Comparison of ENCODE assay signal across 8 cellular contexts in genomic region chr15:33234019-33234418, GRCh38. TPM values are rescaled to one million over a fixed set of nuclear protein-coding genes. Genes with fewer than 3 reads are reported as not detected.
DNase-seq lines count a peak whose midpoint lies in the region; ATAC-seq and TF ChIP-seq lines count a peak whose summit lies in the region.

No MANE protein-coding gene starts in this region.

- intact Hi-C loops in A673 (cut with micrococcal nuclease; ENCODE audit: unreplicated experiment) (loop anchor here (1.0 to 5.0 kb wide), 2 partner anchors 147 to 466 kb away; no protein-coding TSS in a partner anchor), stomach (cut with DNase I; ENCODE audit: low total_unique reads) (loop anchor here (10.0 kb wide), 1 partner anchor 471 kb away; no protein-coding TSS in a partner anchor)
- intact Hi-C loops in CD8-positive, alpha-beta T cell (cut with DNase I, micrococcal nuclease), result loop anchor here in 1 of 2 experiments (2.0 kb wide), 1 partner anchor 467 kb away; no protein-coding TSS in a partner anchor

- WGBS in stomach, 5 donors, result 29 to 51% (median 36%) methylated on average over 4 of the region's 4 CpGs

- no peaks in the 10 kb centered on the region for H3K9me3 Mint-ChIP-seq in CD8-positive, alpha-beta T cell

- TF ChIP-seq CTCF in A673 (conservative IDR thresholded peaks at IDR 0.05; ENCODE audit: low read depth, low read length), result peak; percentile 58
- peak; percentile 30; the same call in 1 of the 2 replicates for TF ChIP-seq CTCF in GM12874 (IDR thresholded peaks at IDR 0.05; ENCODE audit: insufficient read depth, low read depth, low read length)
- TF ChIP-seq CTCF in Peyer's patch (IDR thresholded peaks at IDR 0.05), result peak in 4 of 6 experiments; percentile 8 to 43 (median 40)
- peak; percentile 61 for TF ChIP-seq CTCF in fibroblast of mammary gland (conservative IDR thresholded peaks at IDR 0.05; ENCODE audit: control insufficient read depth, insufficient read depth, low read depth, low read length)
- TF ChIP-seq CTCF in stomach (IDR thresholded peaks at IDR 0.05), result peak in 4 of 7 experiments; percentile 12 to 29 (median 16)
- no peak for TF ChIP-seq CTCF in CD8-positive, alpha-beta T cell (IDR thresholded peaks at IDR 0.05)

- DNase-seq in A673 (ENCODE audit: low spot score), result peak; percentile 34
- no peak for DNase-seq in Peyer's patch
- peak; percentile 60 for DNase-seq in fibroblast of mammary gland (ENCODE audit: low read depth)
- no peak for DNase-seq in stomach
- DNase-seq in CD8-positive, alpha-beta T cell, result no peak

- H3K27me3 Mint-ChIP-seq in CD8-positive, alpha-beta T cell (ENCODE audit: low read depth), result peaks cover 3% of the 10 kb centered on the region

- TF ChIP-seq POLR2A in Peyer's patch (IDR thresholded peaks at IDR 0.05) (no peak), stomach (IDR thresholded peaks at IDR 0.05) (no peak)

- H3K27ac ChIP-seq in A673 (ENCODE audit: low read depth, low read length, poor library complexity, severe bottlenecking) (no peak overlapping the region), Peyer's patch (no peak overlapping the region), stomach (no peak overlapping the region)
- H3K27ac ChIP-seq in CD8-positive, alpha-beta T cell (ENCODE audit: low read depth, low read length), result no peak overlapping the region

- no TSS peak for BruUV-seq in A673 (replicated peaks; lab: Mats Ljungman, UMichigan)

- H3K4me1 ChIP-seq in A673 (ENCODE audit: insufficient read depth, low read length, poor library complexity, severe bottlenecking), result no peaks in the 10 kb centered on the region
- no peaks in the 10 kb centered on the region for H3K4me1 ChIP-seq in Peyer's patch
- no peaks in the 10 kb centered on the region for H3K4me1 ChIP-seq in stomach
- no peaks in the 10 kb centered on the region for H3K4me1 ChIP-seq in CD8-positive, alpha-beta T cell (ENCODE audit: insufficient read depth, low read length)

- no peak for TF ChIP-seq EP300 in stomach (IDR thresholded peaks at IDR 0.05)

- no peaks in the 10 kb centered on the region for H3K9me3 ChIP-seq in A673 (ENCODE audit: low read depth, low read length, poor library complexity, severe bottlenecking)
- no peaks in the 10 kb centered on the region for H3K9me3 ChIP-seq in Peyer's patch
- H3K9me3 ChIP-seq in stomach, result no peaks in the 10 kb centered on the region
- H3K9me3 ChIP-seq in CD8-positive, alpha-beta T cell (ENCODE audit: low read length), result no peaks in the 10 kb centered on the region

- no peaks in the 10 kb centered on the region for H3K4me1 Mint-ChIP-seq in CD8-positive, alpha-beta T cell (ENCODE audit: low read depth)

- H3K36me3 Mint-ChIP-seq in CD8-positive, alpha-beta T cell, result no peaks in the 10 kb centered on the region

- H3K4me3 ChIP-seq in A673 (ENCODE audit: low read depth, low read length, poor library complexity, severe bottlenecking), result no peak overlapping the region
- H3K4me3 ChIP-seq in Peyer's patch, result no peak overlapping the region
- H3K4me3 ChIP-seq in fibroblast of mammary gland (ENCODE audit: control insufficient read depth, low read depth, low read length), result no peak overlapping the region
- no peak overlapping the region for H3K4me3 ChIP-seq in stomach
- no peak overlapping the region for H3K4me3 ChIP-seq in CD8-positive, alpha-beta T cell (ENCODE audit: low read depth, low read length)

- POLR2A ChIA-PET in A673 (lab: Charles Lee; ENCODE audit: low non-redundant PET), result no interaction called here
- POLR2A ChIA-PET in CD8-positive, alpha-beta T cell (lab: Charles Lee), result no interaction called here

- H3K36me3 ChIP-seq in A673 (ENCODE audit: insufficient read depth, low read length, poor library complexity, severe bottlenecking), result no peaks in the 10 kb centered on the region
- H3K36me3 ChIP-seq in Peyer's patch, result no peaks in the 10 kb centered on the region
- no peaks in the 10 kb centered on the region for H3K36me3 ChIP-seq in stomach
- no peaks in the 10 kb centered on the region for H3K36me3 ChIP-seq in CD8-positive, alpha-beta T cell (ENCODE audit: insufficient read depth, low read length)

- ATAC-seq in HG03457 (IDR thresholded peaks at IDR 0.05; ENCODE audit: unreplicated experiment), result no peak
- no peak for ATAC-seq in CD8-positive, alpha-beta T cell
- ATAC-seq in HG02759 (IDR thresholded peaks at IDR 0.05; ENCODE audit: unreplicated experiment), result no peak

- H3K4me3 Mint-ChIP-seq in CD8-positive, alpha-beta T cell, result no peak overlapping the region

- H3K27me3 ChIP-seq in A673 (replicated peaks; ENCODE audit: insufficient read depth, low read depth, low read length, poor library complexity), result peaks cover 30% of the 10 kb centered on the region
- H3K27me3 ChIP-seq in Peyer's patch, result no peaks in the 10 kb centered on the region
- H3K27me3 ChIP-seq in stomach, result peaks cover 0 to 13% (median 0%) of the 10 kb centered on the region in 3 donors
- no peaks in the 10 kb centered on the region for H3K27me3 ChIP-seq in CD8-positive, alpha-beta T cell (ENCODE audit: insufficient read depth, low read length)

- H3K27ac Mint-ChIP-seq in CD8-positive, alpha-beta T cell, result no peak overlapping the region

- CTCF ChIA-PET in A673 (lab: Charles Lee), result no interaction called here
- CTCF ChIA-PET in CD8-positive, alpha-beta T cell (lab: Charles Lee), result interaction anchor here (0.9 kb wide), 1 partner anchor 467 kb away, joined by 5 read pairs; no protein-coding TSS in a partner anchor

RNA-seq across cellular contexts. Expression of gene FMN1, which starts 39.5 kb away (rescaled TPM):
- total RNA-seq in A673 (2021) (0.09 and 0.37 TPM in 2 replicates), Peyer's patch (10 to 100 TPM; 15.4 to 57.8 (median 29.1) TPM), stomach (10 to 100 TPM; 16.5 to 58.0 (median 40.8) TPM)
- polyA plus RNA-seq in stomach, result 1 to 10 TPM in 2 of 3 donors, under 1 TPM in 1; 0.40 to 4.1 (median 1.7) TPM
- total RNA-seq in CD8-positive, alpha-beta T cell, result under 1 TPM; 0.19 to 0.33 TPM

Comparison
In these comparisons a context has a peak if more than half of its experiments do, and no peak if none do; other contexts are left out.
1. DNase-seq: peak in A673 (single experiment) and fibroblast of mammary gland (single experiment); none in Peyer's patch (0 of 3), stomach (single experiment) and CD8-positive, alpha-beta T cell (0 of 7).
2. RNA of gene FMN1, which starts 39.5 kb away (total RNA-seq): 16.5 to 58.0 TPM in stomach and 15.4 to 57.8 TPM in Peyer's patch; 0.09 to 0.37 TPM in A673 and 0.19 to 0.33 TPM in CD8-positive, alpha-beta T cell; every median in the first group is over 10 times any median in the second.